ENCODE assay signal across 1 cellular context in the genomic region with DNA sequence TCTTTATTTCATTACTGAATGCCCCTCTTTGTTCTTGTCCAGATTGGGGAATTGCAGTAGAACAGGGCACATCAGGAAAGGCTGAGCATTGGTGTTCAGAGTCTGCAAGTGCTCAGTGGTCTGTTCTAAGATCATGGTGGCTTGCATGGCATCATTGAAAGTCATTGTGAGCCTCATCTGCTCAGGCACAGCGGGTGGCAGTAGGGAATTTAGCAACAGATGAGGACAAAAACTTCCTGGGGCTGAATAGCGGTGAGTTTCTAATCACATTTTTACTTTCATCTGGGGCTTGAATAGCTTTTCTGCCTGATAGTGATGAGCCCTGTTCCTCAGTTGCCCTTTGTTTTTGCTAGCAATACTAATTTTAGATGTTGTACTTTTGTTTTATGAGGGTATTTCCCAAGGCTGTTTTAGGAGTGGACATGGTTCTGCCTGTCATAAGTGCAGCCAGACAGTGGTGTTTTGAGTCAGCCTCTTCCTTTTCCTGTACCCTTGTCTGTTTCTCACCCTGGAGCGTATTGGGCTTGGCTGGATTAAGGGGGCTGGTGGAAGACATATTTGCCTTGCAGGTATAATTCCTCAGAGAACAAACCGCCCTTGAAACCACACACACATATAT.
A peak's percentile ranks its signal among the peaks of the same experiment; 100 is the strongest.
TF ChIP-seq lines count a peak whose summit lies in the region.

No MANE protein-coding gene starts in this region.

TF ChIP-seq in GM23338, 12 proteins besides CTCF, POLR2A, EP300 and RAD21:
- TF ChIP-seq ZNF114 (CRISPR knock-in tag; IDR thresholded peaks at IDR 0.05), result no peak
- TF ChIP-seq EZH2 (IDR thresholded peaks at IDR 0.05; ENCODE audit: low read depth, unreplicated experiment), result no peak
- TF ChIP-seq EZH2phosphoT487 (IDR thresholded peaks at IDR 0.05; ENCODE audit: unreplicated experiment), result no peak
- TF ChIP-seq, protein P1, sequence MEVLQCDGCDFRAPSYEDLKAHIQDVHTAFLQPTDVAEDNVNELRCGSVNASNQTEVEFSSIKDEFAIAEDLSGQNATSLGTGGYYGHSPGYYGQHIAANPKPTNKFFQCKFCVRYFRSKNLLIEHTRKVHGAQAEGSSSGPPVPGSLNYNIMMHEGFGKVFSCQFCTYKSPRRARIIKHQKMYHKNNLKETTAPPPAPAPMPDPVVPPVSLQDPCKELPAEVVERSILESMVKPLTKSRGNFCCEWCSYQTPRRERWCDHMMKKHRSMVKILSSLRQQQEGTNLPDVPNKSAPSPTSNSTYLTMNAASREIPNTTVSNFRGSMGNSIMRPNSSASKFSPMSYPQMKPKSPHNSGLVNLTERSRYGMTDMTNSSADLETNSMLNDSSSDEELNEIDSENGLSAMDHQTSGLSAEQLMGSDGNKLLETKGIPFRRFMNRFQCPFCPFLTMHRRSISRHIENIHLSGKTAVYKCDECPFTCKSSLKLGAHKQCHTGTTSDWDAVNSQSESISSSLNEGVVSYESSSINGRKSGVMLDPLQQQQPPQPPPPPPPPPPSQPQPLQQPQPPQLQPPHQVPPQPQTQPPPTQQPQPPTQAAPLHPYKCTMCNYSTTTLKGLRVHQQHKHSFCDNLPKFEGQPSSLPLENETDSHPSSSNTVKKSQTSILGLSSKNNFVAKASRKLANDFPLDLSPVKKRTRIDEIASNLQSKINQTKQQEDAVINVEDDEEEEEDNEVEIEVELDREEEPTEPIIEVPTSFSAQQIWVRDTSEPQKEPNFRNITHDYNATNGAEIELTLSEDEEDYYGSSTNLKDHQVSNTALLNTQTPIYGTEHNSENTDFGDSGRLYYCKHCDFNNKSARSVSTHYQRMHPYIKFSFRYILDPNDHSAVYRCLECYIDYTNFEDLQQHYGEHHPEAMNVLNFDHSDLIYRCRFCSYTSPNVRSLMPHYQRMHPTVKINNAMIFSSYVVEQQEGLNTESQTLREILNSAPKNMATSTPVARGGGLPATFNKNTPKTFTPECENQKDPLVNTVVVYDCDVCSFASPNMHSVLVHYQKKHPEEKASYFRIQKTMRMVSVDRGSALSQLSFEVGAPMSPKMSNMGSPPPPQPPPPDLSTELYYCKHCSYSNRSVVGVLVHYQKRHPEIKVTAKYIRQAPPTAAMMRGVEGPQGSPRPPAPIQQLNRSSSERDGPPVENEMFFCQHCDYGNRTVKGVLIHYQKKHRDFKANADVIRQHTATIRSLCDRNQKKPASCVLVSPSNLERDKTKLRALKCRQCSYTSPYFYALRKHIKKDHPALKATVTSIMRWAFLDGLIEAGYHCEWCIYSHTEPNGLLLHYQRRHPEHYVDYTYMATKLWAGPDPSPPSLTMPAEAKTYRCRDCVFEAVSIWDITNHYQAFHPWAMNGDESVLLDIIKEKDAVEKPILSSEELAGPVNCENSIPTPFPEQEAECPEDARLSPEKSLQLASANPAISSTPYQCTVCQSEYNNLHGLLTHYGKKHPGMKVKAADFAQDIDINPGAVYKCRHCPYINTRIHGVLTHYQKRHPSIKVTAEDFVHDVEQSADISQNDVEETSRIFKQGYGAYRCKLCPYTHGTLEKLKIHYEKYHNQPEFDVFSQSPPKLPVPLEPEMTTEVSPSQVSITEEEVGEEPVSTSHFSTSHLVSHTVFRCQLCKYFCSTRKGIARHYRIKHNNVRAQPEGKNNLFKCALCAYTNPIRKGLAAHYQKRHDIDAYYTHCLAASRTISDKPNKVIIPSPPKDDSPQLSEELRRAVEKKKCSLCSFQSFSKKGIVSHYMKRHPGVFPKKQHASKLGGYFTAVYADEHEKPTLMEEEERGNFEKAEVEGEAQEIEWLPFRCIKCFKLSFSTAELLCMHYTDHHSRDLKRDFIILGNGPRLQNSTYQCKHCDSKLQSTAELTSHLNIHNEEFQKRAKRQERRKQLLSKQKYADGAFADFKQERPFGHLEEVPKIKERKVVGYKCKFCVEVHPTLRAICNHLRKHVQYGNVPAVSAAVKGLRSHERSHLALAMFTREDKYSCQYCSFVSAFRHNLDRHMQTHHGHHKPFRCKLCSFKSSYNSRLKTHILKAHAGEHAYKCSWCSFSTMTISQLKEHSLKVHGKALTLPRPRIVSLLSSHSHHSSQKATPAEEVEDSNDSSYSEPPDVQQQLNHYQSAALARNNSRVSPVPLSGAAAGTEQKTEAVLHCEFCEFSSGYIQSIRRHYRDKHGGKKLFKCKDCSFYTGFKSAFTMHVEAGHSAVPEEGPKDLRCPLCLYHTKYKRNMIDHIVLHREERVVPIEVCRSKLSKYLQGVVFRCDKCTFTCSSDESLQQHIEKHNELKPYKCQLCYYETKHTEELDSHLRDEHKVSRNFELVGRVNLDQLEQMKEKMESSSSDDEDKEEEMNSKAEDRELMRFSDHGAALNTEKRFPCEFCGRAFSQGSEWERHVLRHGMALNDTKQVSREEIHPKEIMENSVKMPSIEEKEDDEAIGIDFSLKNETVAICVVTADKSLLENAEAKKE (CRISPR knock-in tag; IDR thresholded peaks at IDR 0.05), result peak; percentile 44; the same call in 1 of the 2 replicates
